Comparison of ENCODE assay signal across 8 cellular contexts in the genomic region with DNA sequence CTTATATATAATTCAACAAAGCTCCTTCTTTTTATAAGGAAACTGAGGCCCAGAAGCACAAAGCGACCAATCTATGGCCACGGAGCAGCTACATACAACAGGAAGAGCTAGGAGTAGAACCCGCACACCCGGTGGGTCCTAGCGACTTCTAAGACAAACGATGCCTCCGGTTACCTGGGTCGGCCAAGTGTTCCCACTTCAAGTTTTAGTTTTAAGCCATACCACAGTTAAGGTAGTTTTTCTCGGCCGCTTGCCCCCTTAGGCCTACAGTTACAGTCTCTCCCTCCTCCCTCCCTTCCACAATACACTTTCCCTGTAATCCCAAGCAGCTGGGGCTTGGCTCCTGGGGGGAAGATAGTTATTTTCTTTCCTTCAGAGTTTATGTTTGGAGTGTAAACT. TPM values are rescaled to one million over a fixed set of nuclear protein-coding genes. Genes with fewer than 3 reads are reported as not detected.
DNase-seq lines count a peak whose midpoint lies in the region; ATAC-seq and TF ChIP-seq lines count a peak whose summit lies in the region.

No MANE protein-coding gene starts in this region.

- peaks cover 30% of the 10 kb centered on the region for H3K4me1 ChIP-seq in HAP-1

- H3K36me3 Mint-ChIP-seq in brain: peaks cover 4% of the 10 kb centered on the region
- H3K36me3 Mint-ChIP-seq in stimulated activated memory B cell treated with anti-CD40 and anti-IgM and Interleukin-4, amounts not matched to agents 10 μg/mL and 1 μg/mL and 100 μg/mL, for 72 hours: peaks cover 18% of the 10 kb centered on the region

- peak overlapping the region; percentile 99 to 100 (median 99) for H3K27ac Mint-ChIP-seq in brain
- peak overlapping the region; percentile 100 for H3K27ac Mint-ChIP-seq in stimulated activated memory B cell treated with anti-CD40 and anti-IgM and Interleukin-4, amounts not matched to agents 10 μg/mL and 1 μg/mL and 100 μg/mL, for 72 hours

- peaks cover 63% of the 10 kb centered on the region for H3K4me1 Mint-ChIP-seq in brain
- peaks cover 50% of the 10 kb centered on the region for H3K4me1 Mint-ChIP-seq in stimulated activated memory B cell treated with anti-CD40 and anti-IgM and Interleukin-4, amounts not matched to agents 10 μg/mL and 1 μg/mL and 100 μg/mL, for 72 hours

- no peak for DNase-seq in GM12864 (ENCODE audit: low read depth)
- DNase-seq in HAP-1 (ENCODE audit: low spot score in 2 of 2): peak in 1 of 2 experiments; percentile 17
- DNase-seq in NCI-H69 (lab: John Stamatoyannopoulos, UW): peak; percentile 65
- DNase-seq in kidney epithelial cell (ENCODE audit: low read depth): no peak
- no peak for DNase-seq in putamen (ENCODE audit: low spot score)

- TF ChIP-seq CTCF in GM12864 (IDR thresholded peaks at IDR 0.05; ENCODE audit: low read depth, low read length, missing control alignments) (no peak), brain (conservative IDR thresholded peaks at IDR 0.05) (no peak), kidney epithelial cell (IDR thresholded peaks at IDR 0.05; ENCODE audit: insufficient read depth, low read length, poor library complexity, severe bottlenecking) (no peak)

- H3K4me3 ChIP-seq in GM12864 (ENCODE audit: low read depth, low read length) (peak overlapping the region; percentile 100), HAP-1 (peak overlapping the region; percentile 75), kidney epithelial cell (ENCODE audit: low read depth, low read length) (peak overlapping the region; percentile 83)

- H3K27me3 ChIP-seq in HAP-1 (ENCODE audit: low read depth): no peaks in the 10 kb centered on the region
- H3K27me3 ChIP-seq in kidney epithelial cell (ENCODE audit: control insufficient read depth, insufficient read depth, low read length): no peaks in the 10 kb centered on the region

- no peaks in the 10 kb centered on the region for H3K9me3 Mint-ChIP-seq in brain
- no peaks in the 10 kb centered on the region for H3K9me3 Mint-ChIP-seq in stimulated activated memory B cell treated with anti-CD40 and anti-IgM and Interleukin-4, amounts not matched to agents 10 μg/mL and 1 μg/mL and 100 μg/mL, for 72 hours

- H3K27me3 Mint-ChIP-seq in brain: peaks cover 11% of the 10 kb centered on the region
- no peaks in the 10 kb centered on the region for H3K27me3 Mint-ChIP-seq in stimulated activated memory B cell treated with anti-CD40 and anti-IgM and Interleukin-4, amounts not matched to agents 10 μg/mL and 1 μg/mL and 100 μg/mL, for 72 hours

- H3K36me3 ChIP-seq in HAP-1 (replicated peaks) (0 out of 2 replicates have a peak, but pooled peaks cover 4% of the 10 kb centered on the region), kidney epithelial cell (ENCODE audit: control insufficient read depth, insufficient read depth, low read length) (peaks cover 2% of the 10 kb centered on the region)

- in situ Hi-C loops in HAP-1 (cut with MboI; ENCODE audit: low sequenced_read_pairs): no loop called here

- peak; percentile 4 for ATAC-seq in stimulated activated memory B cell treated with anti-CD40 and anti-IgM and Interleukin-4, amounts not matched to agents 10 μg/mL and 1 μg/mL and 100 μg/mL, for 72 hours
- no peak for ATAC-seq in GM18520 (IDR thresholded peaks at IDR 0.05; ENCODE audit: unreplicated experiment)

- H3K4me3 Mint-ChIP-seq in brain: peak overlapping the region; percentile 98 to 100 (median 99)
- peak overlapping the region; percentile 98 for H3K4me3 Mint-ChIP-seq in stimulated activated memory B cell treated with anti-CD40 and anti-IgM and Interleukin-4, amounts not matched to agents 10 μg/mL and 1 μg/mL and 100 μg/mL, for 72 hours

- no peaks in the 10 kb centered on the region for H3K9me3 ChIP-seq in HAP-1

RNA-seq across cellular contexts. Expression of gene SREK1IP1, which starts 0.5 kb away (rescaled TPM):
- 5.4 TPM for polyA plus RNA-seq in brain (ENCODE audit: insufficient read depth, low read depth, low replicate concordance)
- total RNA-seq in kidney epithelial cell: 7.9 and 8.1 TPM in 2 replicates

RNA-seq across cellular contexts. Expression of gene CWC27, which starts 0.8 kb away (rescaled TPM):
- 16.3 TPM for polyA plus RNA-seq in brain (ENCODE audit: insufficient read depth, low read depth, low replicate concordance)
- 18.4 and 23.6 TPM in 2 replicates for total RNA-seq in kidney epithelial cell
